8 cellular contexts compared by ENCODE assay signal in the genomic region with DNA sequence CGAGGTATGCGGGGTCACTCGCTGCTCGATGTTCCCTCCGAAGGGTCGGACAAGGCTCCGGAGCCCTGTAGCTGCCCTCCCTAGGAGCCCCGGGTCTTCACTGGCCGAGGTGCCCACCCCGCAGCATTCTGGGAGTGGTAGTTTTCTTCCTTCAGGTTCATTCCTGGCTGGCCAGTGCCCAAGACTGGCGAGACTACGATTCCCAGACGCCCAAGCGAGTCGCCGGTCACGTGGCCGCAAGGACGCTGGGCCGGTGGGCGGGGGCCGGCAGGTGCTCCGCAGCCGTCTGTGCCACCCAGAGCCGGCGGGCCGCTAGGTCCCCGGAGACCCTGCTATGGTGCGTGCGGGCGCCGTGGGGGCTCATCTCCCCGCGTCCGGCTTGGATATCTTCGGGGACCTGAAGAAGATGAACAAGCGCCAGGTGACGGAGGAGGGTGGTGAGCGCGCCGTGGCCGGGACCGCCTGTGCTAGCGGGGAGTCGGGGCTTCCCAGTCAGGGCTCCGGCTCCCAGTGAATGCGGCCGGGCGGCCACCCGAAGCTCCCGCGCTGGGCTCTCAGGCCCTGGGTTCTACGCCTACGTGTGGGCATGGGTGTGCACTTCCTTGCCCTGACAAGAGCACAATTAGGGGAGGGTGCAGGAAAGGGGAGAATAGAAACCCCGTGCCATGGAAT. TPM values are rescaled to one million over a fixed set of nuclear protein-coding genes. Genes with fewer than 3 reads are reported as not detected.
DNase-seq lines count a peak whose midpoint lies in the region; ATAC-seq and TF ChIP-seq lines count a peak whose summit lies in the region.

Gene SEC11C, plus strand, starts transcription at position 270 of the 672 bp plus-strand sequence. Its CDS starts 65 bp downstream, at position 335.

- intact Hi-C loops in head of caudate nucleus (cut with DNase I) = no loop called here

- no peaks in the 10 kb centered on the region for H3K27me3 ChIP-seq in thymus (ENCODE audit: control insufficient read depth, insufficient read depth)

- peaks cover 34% of the 10 kb centered on the region for H3K4me1 Mint-ChIP-seq in activated naive CD8-positive, alpha-beta T cell treated with anti-CD3 and anti-CD28 coated beads for 36 hours
- peaks cover 17% of the 10 kb centered on the region for H3K4me1 Mint-ChIP-seq in osteocyte (ENCODE audit: unreplicated experiment)

- CTCF ChIA-PET in GM10248 (lab: Yijun Ruan, JAX) = interaction anchor here (2.1 to 2.8 kb wide), 2 partner anchors 54 to 56 kb away, joined by 5 to 8 read pairs; no protein-coding TSS in a partner anchor

- peak within 1 kb of the TSS; percentile 98 for H3K27ac Mint-ChIP-seq in activated naive CD8-positive, alpha-beta T cell treated with anti-CD3 and anti-CD28 coated beads for 36 hours
- H3K27ac Mint-ChIP-seq in osteocyte (ENCODE audit: unreplicated experiment) = peak within 1 kb of the TSS; percentile 89

- peak; percentile 74 for ATAC-seq in HG02623 (IDR thresholded peaks at IDR 0.05; ENCODE audit: unreplicated experiment)

- peak; percentile 94 for DNase-seq in GM10248 (ENCODE audit: extremely low spot score)
- DNase-seq in NCI-H1105 (lab: John Stamatoyannopoulos, UW) = peak; percentile 99
- DNase-seq in SKM-1 treated with dmso at 0.1 percent for 144 hours (lab: John Stamatoyannopoulos, UW; ENCODE audit: unreplicated experiment) = peak; percentile 94
- DNase-seq in activated naive CD8-positive, alpha-beta T cell treated with anti-CD3 and anti-CD28 coated beads for 36 hours = peak; percentile 96
- peak; percentile 97 to 99 (median 99) for DNase-seq in head of caudate nucleus
- DNase-seq in osteocyte (ENCODE audit: extremely low spot score, unreplicated experiment) = peak; percentile 97

- H3K27ac ChIP-seq in thymus (ENCODE audit: low read depth) = peak within 1 kb of the TSS; percentile 95

- H3K36me3 ChIP-seq in thymus (ENCODE audit: control insufficient read depth, insufficient read depth) = no peaks in the 10 kb centered on the region

- TF ChIP-seq CTCF in GM10248 (IDR thresholded peaks at IDR 0.05; ENCODE audit: control extremely low read depth, extremely low read depth, low read depth, missing control alignments) (no peak), osteocyte (IDR thresholded peaks at IDR 0.05) (no peak)

- peaks cover 3% of the 10 kb centered on the region for H3K36me3 Mint-ChIP-seq in activated naive CD8-positive, alpha-beta T cell treated with anti-CD3 and anti-CD28 coated beads for 36 hours
- no peaks in the 10 kb centered on the region for H3K36me3 Mint-ChIP-seq in osteocyte (ENCODE audit: unreplicated experiment)

- POLR2A ChIA-PET in GM10248 (lab: Yijun Ruan, JAX) = interaction anchor here (0.7 kb wide), 1 partner anchor 76 kb away, joined by 3 read pairs; no protein-coding TSS in a partner anchor

- no peaks in the 10 kb centered on the region for H3K9me3 ChIP-seq in thymus (ENCODE audit: control insufficient read depth)

- H3K4me1 ChIP-seq in thymus (ENCODE audit: control insufficient read depth, insufficient read depth, low read length) = peaks cover 12% of the 10 kb centered on the region

- peaks cover 5% of the 10 kb centered on the region for H3K27me3 Mint-ChIP-seq in activated naive CD8-positive, alpha-beta T cell treated with anti-CD3 and anti-CD28 coated beads for 36 hours
- peaks cover 20% of the 10 kb centered on the region for H3K27me3 Mint-ChIP-seq in osteocyte (ENCODE audit: unreplicated experiment)

- H3K9me3 Mint-ChIP-seq in activated naive CD8-positive, alpha-beta T cell treated with anti-CD3 and anti-CD28 coated beads for 36 hours = no peaks in the 10 kb centered on the region
- H3K9me3 Mint-ChIP-seq in osteocyte (ENCODE audit: unreplicated experiment) = no peaks in the 10 kb centered on the region

- peak within 1 kb of the TSS; percentile 93 for H3K4me3 Mint-ChIP-seq in activated naive CD8-positive, alpha-beta T cell treated with anti-CD3 and anti-CD28 coated beads for 36 hours
- peak within 1 kb of the TSS; percentile 89 for H3K4me3 Mint-ChIP-seq in osteocyte (ENCODE audit: unreplicated experiment)

- H3K4me3 ChIP-seq in thymus (ENCODE audit: low read length) = peak within 1 kb of the TSS; percentile 81

- WGBS in thymus = under 1% methylated on average over 55 of the region's 55 CpGs

RNA-seq across cellular contexts. Expression of gene SEC11C, which starts in this region (rescaled TPM):
- 10 to 100 TPM; 56.8 to 57.8 TPM for total RNA-seq in activated naive CD8-positive, alpha-beta T cell treated with anti-CD3 and anti-CD28 coated beads for 36 hours
- 28.2 and 31.2 TPM in 2 replicates for total RNA-seq in osteocyte
- polyA plus RNA-seq in thymus = 86.0 TPM

Comparison
In these comparisons a context has a peak if more than half of its experiments do, and no peak if none do; other contexts are left out.
1. Peak in every context shown above with its lines: DNase-seq, ATAC-seq, H3K4me3 ChIP-seq and H3K27ac ChIP-seq.